In genomic region chr19:5690125-5690954, GRCh38 we compare ENCODE assay signal across 2 cellular contexts.
A peak's percentile ranks its signal among the peaks of the same experiment; 100 is the strongest.
TF ChIP-seq lines count a peak whose summit lies in the region.

RPL36 (plus strand) TSS chr19:5690295; CDS start chr19:5690508, 213 bp downstream.

TF ChIP-seq in HCT116, 20 proteins besides CTCF, POLR2A, EP300 and RAD21 (continued from another document):
- no peak for TF ChIP-seq REST (IDR thresholded peaks at IDR 0.05; ENCODE audit: low read depth)
- TF ChIP-seq ZNF274 (IDR thresholded peaks at IDR 0.05; ENCODE audit: low read depth, low read length): no peak
- peak; percentile 94 for TF ChIP-seq SIN3A (IDR thresholded peaks at IDR 0.05; ENCODE audit: low read depth)
- TF ChIP-seq POLR2AphosphoS5 (IDR thresholded peaks at IDR 0.05; ENCODE audit: low read depth, low read length): peak; percentile 99
- peak; percentile 78; the same call in 1 of the 2 replicates for TF ChIP-seq ZFX (IDR thresholded peaks at IDR 0.05)
- TF ChIP-seq SRF (IDR thresholded peaks at IDR 0.05; ENCODE audit: low read depth): no peak
- TF ChIP-seq, protein P1, sequence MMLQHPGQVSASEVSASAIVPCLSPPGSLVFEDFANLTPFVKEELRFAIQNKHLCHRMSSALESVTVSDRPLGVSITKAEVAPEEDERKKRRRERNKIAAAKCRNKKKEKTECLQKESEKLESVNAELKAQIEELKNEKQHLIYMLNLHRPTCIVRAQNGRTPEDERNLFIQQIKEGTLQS (IDR thresholded peaks at IDR 0.05): no peak

TF ChIP-seq in SK-N-SH treated with all-trans-retinoic acid at 6 μM for 48 hours, 23 proteins besides CTCF, POLR2A, EP300 and RAD21 (continued from another document):
- TF ChIP-seq ZNF565 (CRISPR knock-in tag; conservative IDR thresholded peaks at IDR 0.05; ENCODE audit: low read depth) (peak; percentile 35; the same call in 1 of the 2 replicates), TOX (CRISPR knock-in tag; IDR thresholded peaks at IDR 0.05; ENCODE audit: borderline replicate concordance) (no peak)
